9 cellular contexts compared by ENCODE assay signal in genomic region chr4:103008875-103009729, GRCh38. TPM values are rescaled to one million over a fixed set of nuclear protein-coding genes. Genes with fewer than 3 reads are reported as not detected.
DNase-seq lines count a peak whose midpoint lies in the region; ATAC-seq, FAIRE-seq and TF ChIP-seq lines count a peak whose summit lies in the region.
"Had no signal": no experiment of that assay in that cellular context is flagged by ENCODE, and none has a peak within 500 bp of the region (broad histone marks: within the 10 kb centered on the region; RNA-seq: fewer than 3 reads in every experiment).

No MANE protein-coding gene starts in this region.

- 68% methylated on average over 15 of the region's 15 CpGs for WGBS in liver

- H3K4me2 ChIP-seq in OCI-LY3 (ENCODE audit: low read length) = no peak overlapping the region

- H3K4me1 ChIP-seq in OCI-LY3 (ENCODE audit: low read length) (no peaks in the 10 kb centered on the region), liver (ENCODE audit: control insufficient read depth in 4 of 4, insufficient read depth in 4 of 4, low read length in 3 of 4) (peaks cover 0 to 11% (median 4%) of the 10 kb centered on the region in 4 donors), upper lobe of right lung (peaks cover 14% of the 10 kb centered on the region)

- H3K9ac ChIP-seq in OCI-LY3 (ENCODE audit: low read length) (no peak overlapping the region), liver (ENCODE audit: low read depth in 1 of 2, low read length in 2 of 2) (no peak overlapping the region)

- H3K4me3 ChIP-seq in OCI-LY3 (ENCODE audit: low read length) (no peak overlapping the region), liver (ENCODE audit: low read depth in 1 of 3, low read length in 3 of 3) (no peak overlapping the region), upper lobe of right lung (no peak overlapping the region)

- peak; percentile 69 for FAIRE-seq in colon (lab: Jason Lieb, UNC)

- H3K27ac ChIP-seq in OCI-LY3 (ENCODE audit: low read length) (no peak overlapping the region), liver (ENCODE audit: low read depth in 1 of 2, low read length in 2 of 2) (no peak overlapping the region), upper lobe of right lung (no peak overlapping the region)
- H3K27ac ChIP-seq: epithelial cell of prostate had no signal

- no peak overlapping the region for H2AFZ ChIP-seq in OCI-LY3 (ENCODE audit: low read depth, low read length)

- ATAC-seq in GM21367 (IDR thresholded peaks at IDR 0.05; ENCODE audit: unreplicated experiment) (peak; percentile 81), upper lobe of right lung (peak; percentile 92)

- peak; percentile 96 to 98 for TF ChIP-seq RAD21 in liver (IDR thresholded peaks at IDR 0.05)

- H3K27me3 ChIP-seq in OCI-LY3 (ENCODE audit: low read depth, low read length) (no peaks in the 10 kb centered on the region), liver (ENCODE audit: control insufficient read depth in 4 of 4, insufficient read depth in 4 of 4, low read length in 3 of 4) (no peaks in the 10 kb centered on the region), upper lobe of right lung (no peaks in the 10 kb centered on the region)

- H4K20me1 ChIP-seq in OCI-LY3 (ENCODE audit: insufficient read depth, low read length) = no peaks in the 10 kb centered on the region

- intact Hi-C loops in upper lobe of right lung (cut with DNase I) = no loop called here

- no peaks in the 10 kb centered on the region for H3K79me2 ChIP-seq in OCI-LY3 (ENCODE audit: low read length)

- no peaks in the 10 kb centered on the region for H3K36me3 ChIP-seq in OCI-LY3 (replicated peaks; ENCODE audit: low read depth, low read length)
- no peaks in the 10 kb centered on the region for H3K36me3 ChIP-seq in liver (ENCODE audit: control insufficient read depth in 4 of 4, insufficient read depth in 3 of 4, low read depth in 1 of 4, low read length in 3 of 4)
- H3K36me3 ChIP-seq in upper lobe of right lung = no peaks in the 10 kb centered on the region

- H3K9me3 ChIP-seq in OCI-LY3 (ENCODE audit: insufficient read depth, low read length) (no peaks in the 10 kb centered on the region), liver (ENCODE audit: control insufficient read depth in 4 of 4, low read length in 3 of 4) (no peaks in the 10 kb centered on the region), upper lobe of right lung (no peaks in the 10 kb centered on the region)

- peak; percentile 89 for TF ChIP-seq CTCF in OCI-LY3 (IDR thresholded peaks at IDR 0.05; ENCODE audit: low read depth, low read length)
- peak; percentile 82 for TF ChIP-seq CTCF in liver (IDR thresholded peaks at IDR 0.05; ENCODE audit: low read depth, low read length, missing input control)
- peak; percentile 75 for TF ChIP-seq CTCF in upper lobe of right lung (IDR thresholded peaks at IDR 0.05)

- DNase-seq in NCI-H2196 (lab: John Stamatoyannopoulos, UW; ENCODE audit: unreplicated experiment) (peak; percentile 38), NCI-H2196 treated with DMSO at 0.1 percent for 48 hours (lab: John Stamatoyannopoulos, UW; ENCODE audit: unreplicated experiment) (no peak), HS-27A (ENCODE audit: low read depth) (peak; percentile 31), upper lobe of right lung (no peak)

TF ChIP-seq in liver, 16 proteins besides CTCF, POLR2A, EP300 and RAD21:
- no peak for TF ChIP-seq ZBTB33 (IDR thresholded peaks at IDR 0.05)
- TF ChIP-seq HNF4A (conservative IDR thresholded peaks at IDR 0.05) = no peak
- TF ChIP-seq ATF3 (IDR thresholded peaks at IDR 0.05) = no peak
- no peak for TF ChIP-seq TAF1 (conservative IDR thresholded peaks at IDR 0.05)

RNA-seq across cellular contexts. Expression of gene SLC9B1, which starts 10.4 kb away (rescaled TPM):
- total RNA-seq in liver (under 1 TPM; 0.50 to 0.51 TPM), upper lobe of right lung (1.2 TPM)
- polyA plus RNA-seq in liver = under 1 TPM in 1 of 2 donors, not detected in 1; 0.19 TPM

Comparison
In these comparisons a context has a peak if more than half of its experiments do, and no peak if none do; other contexts are left out.
1. DNase-seq: peak in NCI-H2196 (single experiment) and HS-27A (single experiment); none in NCI-H2196 treated with DMSO at 0.1 percent for 48 hours (single experiment) and upper lobe of right lung (single experiment).
2. Peak in every context shown above with its lines, with median percentiles within 50 percentile points of each other: CTCF ChIP-seq.